In the genomic region with DNA sequence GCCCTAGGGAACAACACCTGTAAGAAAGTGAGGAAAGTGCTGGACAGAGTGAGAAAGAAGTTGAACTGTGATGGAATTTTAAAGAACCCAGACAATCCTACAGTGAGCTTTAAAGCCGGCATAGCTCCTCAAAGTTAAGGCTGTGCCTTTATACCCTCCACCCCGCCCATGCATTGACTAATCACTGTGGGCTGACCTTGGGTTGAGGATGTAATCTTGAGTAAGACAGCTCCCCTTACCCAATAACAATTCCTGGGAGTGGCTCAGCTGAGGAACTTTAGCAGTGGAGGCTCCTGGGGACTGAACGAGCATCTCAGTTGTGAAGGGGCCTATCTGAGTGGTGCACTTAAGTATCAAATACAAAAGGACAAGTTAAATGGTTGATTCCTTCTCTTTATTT, we compare ENCODE assay signal across 1 cellular context.
TF ChIP-seq lines count a peak whose summit lies in the region.

No MANE protein-coding gene starts in this region.

TF ChIP-seq in GM23338, 12 proteins besides CTCF, POLR2A, EP300 and RAD21 (continued from another document):
- TF ChIP-seq, protein P1, sequence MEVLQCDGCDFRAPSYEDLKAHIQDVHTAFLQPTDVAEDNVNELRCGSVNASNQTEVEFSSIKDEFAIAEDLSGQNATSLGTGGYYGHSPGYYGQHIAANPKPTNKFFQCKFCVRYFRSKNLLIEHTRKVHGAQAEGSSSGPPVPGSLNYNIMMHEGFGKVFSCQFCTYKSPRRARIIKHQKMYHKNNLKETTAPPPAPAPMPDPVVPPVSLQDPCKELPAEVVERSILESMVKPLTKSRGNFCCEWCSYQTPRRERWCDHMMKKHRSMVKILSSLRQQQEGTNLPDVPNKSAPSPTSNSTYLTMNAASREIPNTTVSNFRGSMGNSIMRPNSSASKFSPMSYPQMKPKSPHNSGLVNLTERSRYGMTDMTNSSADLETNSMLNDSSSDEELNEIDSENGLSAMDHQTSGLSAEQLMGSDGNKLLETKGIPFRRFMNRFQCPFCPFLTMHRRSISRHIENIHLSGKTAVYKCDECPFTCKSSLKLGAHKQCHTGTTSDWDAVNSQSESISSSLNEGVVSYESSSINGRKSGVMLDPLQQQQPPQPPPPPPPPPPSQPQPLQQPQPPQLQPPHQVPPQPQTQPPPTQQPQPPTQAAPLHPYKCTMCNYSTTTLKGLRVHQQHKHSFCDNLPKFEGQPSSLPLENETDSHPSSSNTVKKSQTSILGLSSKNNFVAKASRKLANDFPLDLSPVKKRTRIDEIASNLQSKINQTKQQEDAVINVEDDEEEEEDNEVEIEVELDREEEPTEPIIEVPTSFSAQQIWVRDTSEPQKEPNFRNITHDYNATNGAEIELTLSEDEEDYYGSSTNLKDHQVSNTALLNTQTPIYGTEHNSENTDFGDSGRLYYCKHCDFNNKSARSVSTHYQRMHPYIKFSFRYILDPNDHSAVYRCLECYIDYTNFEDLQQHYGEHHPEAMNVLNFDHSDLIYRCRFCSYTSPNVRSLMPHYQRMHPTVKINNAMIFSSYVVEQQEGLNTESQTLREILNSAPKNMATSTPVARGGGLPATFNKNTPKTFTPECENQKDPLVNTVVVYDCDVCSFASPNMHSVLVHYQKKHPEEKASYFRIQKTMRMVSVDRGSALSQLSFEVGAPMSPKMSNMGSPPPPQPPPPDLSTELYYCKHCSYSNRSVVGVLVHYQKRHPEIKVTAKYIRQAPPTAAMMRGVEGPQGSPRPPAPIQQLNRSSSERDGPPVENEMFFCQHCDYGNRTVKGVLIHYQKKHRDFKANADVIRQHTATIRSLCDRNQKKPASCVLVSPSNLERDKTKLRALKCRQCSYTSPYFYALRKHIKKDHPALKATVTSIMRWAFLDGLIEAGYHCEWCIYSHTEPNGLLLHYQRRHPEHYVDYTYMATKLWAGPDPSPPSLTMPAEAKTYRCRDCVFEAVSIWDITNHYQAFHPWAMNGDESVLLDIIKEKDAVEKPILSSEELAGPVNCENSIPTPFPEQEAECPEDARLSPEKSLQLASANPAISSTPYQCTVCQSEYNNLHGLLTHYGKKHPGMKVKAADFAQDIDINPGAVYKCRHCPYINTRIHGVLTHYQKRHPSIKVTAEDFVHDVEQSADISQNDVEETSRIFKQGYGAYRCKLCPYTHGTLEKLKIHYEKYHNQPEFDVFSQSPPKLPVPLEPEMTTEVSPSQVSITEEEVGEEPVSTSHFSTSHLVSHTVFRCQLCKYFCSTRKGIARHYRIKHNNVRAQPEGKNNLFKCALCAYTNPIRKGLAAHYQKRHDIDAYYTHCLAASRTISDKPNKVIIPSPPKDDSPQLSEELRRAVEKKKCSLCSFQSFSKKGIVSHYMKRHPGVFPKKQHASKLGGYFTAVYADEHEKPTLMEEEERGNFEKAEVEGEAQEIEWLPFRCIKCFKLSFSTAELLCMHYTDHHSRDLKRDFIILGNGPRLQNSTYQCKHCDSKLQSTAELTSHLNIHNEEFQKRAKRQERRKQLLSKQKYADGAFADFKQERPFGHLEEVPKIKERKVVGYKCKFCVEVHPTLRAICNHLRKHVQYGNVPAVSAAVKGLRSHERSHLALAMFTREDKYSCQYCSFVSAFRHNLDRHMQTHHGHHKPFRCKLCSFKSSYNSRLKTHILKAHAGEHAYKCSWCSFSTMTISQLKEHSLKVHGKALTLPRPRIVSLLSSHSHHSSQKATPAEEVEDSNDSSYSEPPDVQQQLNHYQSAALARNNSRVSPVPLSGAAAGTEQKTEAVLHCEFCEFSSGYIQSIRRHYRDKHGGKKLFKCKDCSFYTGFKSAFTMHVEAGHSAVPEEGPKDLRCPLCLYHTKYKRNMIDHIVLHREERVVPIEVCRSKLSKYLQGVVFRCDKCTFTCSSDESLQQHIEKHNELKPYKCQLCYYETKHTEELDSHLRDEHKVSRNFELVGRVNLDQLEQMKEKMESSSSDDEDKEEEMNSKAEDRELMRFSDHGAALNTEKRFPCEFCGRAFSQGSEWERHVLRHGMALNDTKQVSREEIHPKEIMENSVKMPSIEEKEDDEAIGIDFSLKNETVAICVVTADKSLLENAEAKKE (CRISPR knock-in tag; IDR thresholded peaks at IDR 0.05): no peak
- TF ChIP-seq POLR2AphosphoS5 (IDR thresholded peaks at IDR 0.05; ENCODE audit: low read depth): no peak
- TF ChIP-seq, protein P2, sequence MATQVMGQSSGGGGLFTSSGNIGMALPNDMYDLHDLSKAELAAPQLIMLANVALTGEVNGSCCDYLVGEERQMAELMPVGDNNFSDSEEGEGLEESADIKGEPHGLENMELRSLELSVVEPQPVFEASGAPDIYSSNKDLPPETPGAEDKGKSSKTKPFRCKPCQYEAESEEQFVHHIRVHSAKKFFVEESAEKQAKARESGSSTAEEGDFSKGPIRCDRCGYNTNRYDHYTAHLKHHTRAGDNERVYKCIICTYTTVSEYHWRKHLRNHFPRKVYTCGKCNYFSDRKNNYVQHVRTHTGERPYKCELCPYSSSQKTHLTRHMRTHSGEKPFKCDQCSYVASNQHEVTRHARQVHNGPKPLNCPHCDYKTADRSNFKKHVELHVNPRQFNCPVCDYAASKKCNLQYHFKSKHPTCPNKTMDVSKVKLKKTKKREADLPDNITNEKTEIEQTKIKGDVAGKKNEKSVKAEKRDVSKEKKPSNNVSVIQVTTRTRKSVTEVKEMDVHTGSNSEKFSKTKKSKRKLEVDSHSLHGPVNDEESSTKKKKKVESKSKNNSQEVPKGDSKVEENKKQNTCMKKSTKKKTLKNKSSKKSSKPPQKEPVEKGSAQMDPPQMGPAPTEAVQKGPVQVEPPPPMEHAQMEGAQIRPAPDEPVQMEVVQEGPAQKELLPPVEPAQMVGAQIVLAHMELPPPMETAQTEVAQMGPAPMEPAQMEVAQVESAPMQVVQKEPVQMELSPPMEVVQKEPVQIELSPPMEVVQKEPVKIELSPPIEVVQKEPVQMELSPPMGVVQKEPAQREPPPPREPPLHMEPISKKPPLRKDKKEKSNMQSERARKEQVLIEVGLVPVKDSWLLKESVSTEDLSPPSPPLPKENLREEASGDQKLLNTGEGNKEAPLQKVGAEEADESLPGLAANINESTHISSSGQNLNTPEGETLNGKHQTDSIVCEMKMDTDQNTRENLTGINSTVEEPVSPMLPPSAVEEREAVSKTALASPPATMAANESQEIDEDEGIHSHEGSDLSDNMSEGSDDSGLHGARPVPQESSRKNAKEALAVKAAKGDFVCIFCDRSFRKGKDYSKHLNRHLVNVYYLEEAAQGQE (IDR thresholded peaks at IDR 0.05; ENCODE audit: unreplicated experiment): no peak
- no peak for TF ChIP-seq JUNB (IDR thresholded peaks at IDR 0.05; ENCODE audit: unreplicated experiment)
- TF ChIP-seq, protein P3, sequence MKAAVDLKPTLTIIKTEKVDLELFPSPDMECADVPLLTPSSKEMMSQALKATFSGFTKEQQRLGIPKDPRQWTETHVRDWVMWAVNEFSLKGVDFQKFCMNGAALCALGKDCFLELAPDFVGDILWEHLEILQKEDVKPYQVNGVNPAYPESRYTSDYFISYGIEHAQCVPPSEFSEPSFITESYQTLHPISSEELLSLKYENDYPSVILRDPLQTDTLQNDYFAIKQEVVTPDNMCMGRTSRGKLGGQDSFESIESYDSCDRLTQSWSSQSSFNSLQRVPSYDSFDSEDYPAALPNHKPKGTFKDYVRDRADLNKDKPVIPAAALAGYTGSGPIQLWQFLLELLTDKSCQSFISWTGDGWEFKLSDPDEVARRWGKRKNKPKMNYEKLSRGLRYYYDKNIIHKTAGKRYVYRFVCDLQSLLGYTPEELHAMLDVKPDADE (IDR thresholded peaks at IDR 0.05): no peak
- no peak for TF ChIP-seq STAT1 (IDR thresholded peaks at IDR 0.05; ENCODE audit: unreplicated experiment)
- no peak for TF ChIP-seq ZNF114 (CRISPR knock-in tag; IDR thresholded peaks at IDR 0.05)
- no peak for TF ChIP-seq ZNF331 (CRISPR knock-in tag; IDR thresholded peaks at IDR 0.05; ENCODE audit: low read depth)
- TF ChIP-seq NANOG (IDR thresholded peaks at IDR 0.05; ENCODE audit: borderline replicate concordance): no peak
- no peak for TF ChIP-seq EZH2phosphoT487 (IDR thresholded peaks at IDR 0.05; ENCODE audit: unreplicated experiment)
